ENCODE assay signal across 9 cellular contexts in genomic region chr16:85104821-85105391, GRCh38. TPM values are rescaled to one million over a fixed set of nuclear protein-coding genes. Genes with fewer than 3 reads are reported as not detected.
DNase-seq lines count a peak whose midpoint lies in the region; ATAC-seq, FAIRE-seq and TF ChIP-seq lines count a peak whose summit lies in the region.
"Had no signal": no experiment of that assay in that cellular context is flagged by ENCODE, and none has a peak within 500 bp of the region (broad histone marks: within the 10 kb centered on the region; RNA-seq: fewer than 3 reads in every experiment).

No MANE protein-coding gene starts in this region.

- H3K4me3 Mint-ChIP-seq in HFFc6 = no peak overlapping the region

- dilution Hi-C loops in keratinocyte (cut with MboI; ENCODE audit: extremely low pct_ligation_motif_present, low sequenced_read_pairs) = no loop called here

- TF ChIP-seq CTCF in keratinocyte (optimal IDR thresholded peaks at IDR 0.05 in 1 of 3, IDR thresholded peaks at IDR 0.05 in 1 of 3, conservative IDR thresholded peaks at IDR 0.05 in 1 of 3; ENCODE audit: extremely low read depth in 1 of 3, insufficient read depth in 2 of 3, low read length in 3 of 3) (no peak), HFFc6 (IDR thresholded peaks at IDR 0.05) (no peak)

- H3K4me1 Mint-ChIP-seq in HFFc6 (ENCODE audit: low read depth) = no peaks in the 10 kb centered on the region

- no peaks in the 10 kb centered on the region for H3K36me3 Mint-ChIP-seq in HFFc6 (ENCODE audit: low read depth)

- no peaks in the 10 kb centered on the region for H3K79me2 ChIP-seq in keratinocyte (ENCODE audit: control insufficient read depth, insufficient read depth, low read length)

- H3K27ac Mint-ChIP-seq in HFFc6 = no peak overlapping the region

- peaks cover 14% of the 10 kb centered on the region for H3K27me3 Mint-ChIP-seq in HFFc6 (ENCODE audit: insufficient read depth)

- ATAC-seq in GM19463 (IDR thresholded peaks at IDR 0.05; ENCODE audit: unreplicated experiment) (no peak), GM21447 (IDR thresholded peaks at IDR 0.05; ENCODE audit: unreplicated experiment) (no peak)

- H3K9ac ChIP-seq in keratinocyte (ENCODE audit: control insufficient read depth, extremely low read depth, insufficient read depth, low read length) = no peak overlapping the region

- no peak overlapping the region for H3K4me2 ChIP-seq in keratinocyte (ENCODE audit: control insufficient read depth, extremely low read depth, insufficient read depth, low read depth, low read length)

- H3K36me3 ChIP-seq in keratinocyte (ENCODE audit: control insufficient read depth in 2 of 2, extremely low read depth in 1 of 2, insufficient read depth in 2 of 2, low read length in 2 of 2) = no peaks in the 10 kb centered on the region

- H3K27ac ChIP-seq in keratinocyte (ENCODE audit: control insufficient read depth, insufficient read depth, low read length) = no peak overlapping the region

- H3K27me3 ChIP-seq in keratinocyte (ENCODE audit: control insufficient read depth, extremely low read depth, insufficient read depth, low read length) = peaks cover 3% of the 10 kb centered on the region

- peak; percentile 79 for DNase-seq in Ammon's horn (ENCODE audit: low spot score)
- peak; percentile 44 for DNase-seq in GM19239 (ENCODE audit: insufficient read length, low spot score)
- peak; percentile 21 for DNase-seq in SKM-1 (lab: John Stamatoyannopoulos, UW; ENCODE audit: unreplicated experiment)
- DNase-seq in keratinocyte (ENCODE audit: low read depth, low spot score) = peak; percentile 35
- no peak for DNase-seq in HFFc6
- DNase-seq in inferior parietal cortex (ENCODE audit: extremely low spot score) = no peak

- H2AFZ ChIP-seq in keratinocyte (ENCODE audit: control insufficient read depth, low read length) = no peak overlapping the region

- no peaks in the 10 kb centered on the region for H4K20me1 ChIP-seq in keratinocyte (ENCODE audit: control insufficient read depth, extremely low read depth, insufficient read depth, low read length)

- H3K9me1 ChIP-seq in keratinocyte (ENCODE audit: control insufficient read depth, extremely low read depth, insufficient read depth, low read length) = no peaks in the 10 kb centered on the region

- FAIRE-seq in GM19239 (lab: Jason Lieb, UNC) (peak; percentile 85), keratinocyte (lab: Jason Lieb, UNC) (no peak)

- H3K9me3 Mint-ChIP-seq in HFFc6 = no peaks in the 10 kb centered on the region

- no peaks in the 10 kb centered on the region for H3K9me3 ChIP-seq in keratinocyte (ENCODE audit: control insufficient read depth, low read depth, low read length)

- no peaks in the 10 kb centered on the region for H3K4me1 ChIP-seq in keratinocyte (ENCODE audit: control insufficient read depth, extremely low read depth, insufficient read depth, low read length)

- H3K4me3 ChIP-seq in keratinocyte (ENCODE audit: control insufficient read depth in 2 of 3, extremely low read depth in 1 of 3, insufficient read depth in 2 of 3, low read depth in 1 of 3, low read length in 3 of 3) = no peak overlapping the region

RNA-seq across cellular contexts. Expression of gene CIBAR2, which starts 7.4 kb away (rescaled TPM):
- polyA plus RNA-seq in keratinocyte = not detected in 3 replicates
- polyA plus RNA-seq in keratinocyte (2011; ENCODE audit: low read depth) = not detected
- not detected in 2 replicates for polyA plus RNA-seq in keratinocyte (2011; cell fraction: cytosol; rRNA removed)
- polyA plus RNA-seq in keratinocyte (2011; cell fraction: nucleus; rRNA removed) = not detected in 2 replicates
- not detected in 2 replicates for polyA plus RNA-seq in keratinocyte (2012; ENCODE audit: low replicate concordance)
- not detected in 3 replicates for polyA minus RNA-seq in keratinocyte
- not detected for polyA minus RNA-seq in keratinocyte (2011; cell fraction: cytosol; rRNA and poly(A)+ RNA removed)
- polyA minus RNA-seq in keratinocyte (2011; cell fraction: nucleus; rRNA and poly(A)+ RNA removed) = not detected in 2 replicates
- not detected for total RNA-seq in HFFc6 (2021; fragmentation: NEBNext Ultra II Directional; extraction: Animal tissue kit (Norgen Biotek cat#: 25700))
- total RNA-seq: mononuclear cell had no signal

Comparison
In these comparisons a context has a peak if more than half of its experiments do, and no peak if none do; other contexts are left out.
1. DNase-seq: peak in Ammon's horn (single experiment), GM19239 (single experiment), SKM-1 (single experiment) and keratinocyte (single experiment); none in HFFc6 (single experiment) and inferior parietal cortex (single experiment).